Comparison of ENCODE assay signal across 22 cellular contexts in genomic region chr6:140931581-140931980, GRCh38.
"Had no signal": no experiment of that assay in that cellular context is flagged by ENCODE, and none has a peak within 500 bp of the region (broad histone marks: within the 10 kb centered on the region; RNA-seq: fewer than 3 reads in every experiment).

No MANE protein-coding gene starts in this region.

- H3K4me3 ChIP-seq: MG63 had no signal

- ATAC-seq: HepG2, Panc1, PC-3 had no signal

- H3K9me3 ChIP-seq: MG63 had no signal

- DNase-seq: IMR-90; Karpas-422; KG1; MG63; NCI-H1092; NCI-H1436; NCI-H187; NCI-H2029; NCI-H2081 treated with DMSO at 0.1 percent for 48 hours; NCI-H2171; NCI-H226; NCI-H446; NCI-H510A; NCI-H524 treated with DMSO at 0.1 percent for 48 hours; NCI-H69; NCI-H774; NK-92 treated with Interleukin-12 subunit alpha and Interleukin-12 subunit beta, amount 100 ng/mL, for 24 hours; PC-3; SHP77 had no signal

- H3K36me3 ChIP-seq: MG63 had no signal

- H3K27me3 ChIP-seq: MG63 had no signal

- H3K27ac ChIP-seq: RWPE1 had no signal
